In the genomic region with DNA sequence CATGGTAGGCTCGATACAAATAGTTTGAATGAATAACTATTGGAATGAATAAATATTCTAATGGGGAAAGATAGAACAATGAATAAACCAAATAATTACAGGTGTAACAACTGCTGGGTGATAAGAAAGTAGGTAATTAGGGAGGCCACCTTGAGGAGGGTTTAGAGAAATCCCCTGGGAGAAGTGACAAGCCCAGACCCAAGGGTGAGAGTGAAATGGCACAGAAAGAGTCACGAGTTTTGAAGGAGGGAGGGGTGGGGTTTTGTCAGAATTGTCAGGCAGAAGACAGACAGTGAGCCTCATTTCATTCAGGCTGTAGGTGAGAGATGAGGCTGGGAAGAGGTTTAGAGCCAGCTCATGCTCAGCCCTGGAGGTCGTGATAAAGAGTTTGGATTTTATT, we compare ENCODE assay signal across 19 cellular contexts.
DNase-seq lines count a peak whose midpoint lies in the region; ATAC-seq, FAIRE-seq and TF ChIP-seq lines count a peak whose summit lies in the region.
"Had no signal": no experiment of that assay in that cellular context is flagged by ENCODE, and none has a peak within 500 bp of the region (broad histone marks: within the 10 kb centered on the region; RNA-seq: fewer than 3 reads in every experiment).

No MANE protein-coding gene starts in this region.

- H2AFZ ChIP-seq in H1 (ENCODE audit: low read length): no peak overlapping the region

- no peaks in the 10 kb centered on the region for H3K9me3 Mint-ChIP-seq in Calu3 (ENCODE audit: low read depth, unreplicated experiment)
- H3K9me3 Mint-ChIP-seq: CD4-positive, alpha-beta T cell had no signal

- no peak overlapping the region for H3K4ac ChIP-seq in H1 (replicated peaks; ENCODE audit: insufficient read length, low read depth, low read length)

- no peak for TF ChIP-seq EP300 in H1 (IDR thresholded peaks at IDR 0.05; ENCODE audit: borderline replicate concordance in 1 of 2, low read depth in 2 of 2, low read length in 2 of 2)

- no peak overlapping the region for H2BK120ac ChIP-seq in H1 (replicated peaks; ENCODE audit: low read depth, low read length)

- H3K4me2 ChIP-seq in H1 (ENCODE audit: insufficient read depth in 1 of 2, low read depth in 2 of 2, low read length in 2 of 2): peak overlapping the region in 1 of 2 experiments; percentile 44; a peak in 2 of 4 replicates
- H3K4me2 ChIP-seq: A549 had no signal

- no TSS peak for BruUV-seq in Calu3 (replicated peaks; lab: Mats Ljungman, UMichigan)

- H3K79me2 ChIP-seq in H1 (ENCODE audit: control insufficient read depth in 1 of 2, insufficient read depth in 2 of 2, low read length in 2 of 2): no peaks in the 10 kb centered on the region

- H4K91ac ChIP-seq in H1 (replicated peaks; ENCODE audit: insufficient read length, low read length): no peak overlapping the region

- H3K4me3 ChIP-seq in GM12865 (ENCODE audit: low read depth, low read length): no peak overlapping the region
- no peak overlapping the region for H3K4me3 ChIP-seq in H1 (ENCODE audit: extremely low read depth in 1 of 4, insufficient read depth in 2 of 4, low read depth in 3 of 4, low read length in 4 of 4)
- H3K4me3 ChIP-seq: A549, HAP-1 had no signal

- FAIRE-seq in H1 (lab: Jason Lieb, UNC) (no peak), urothelium cell line (lab: Jason Lieb, UNC) (peak; percentile 17)
- FAIRE-seq: A549 had no signal

- no peak overlapping the region for H3K4me3 Mint-ChIP-seq in Calu3 (ENCODE audit: low read depth, unreplicated experiment)
- H3K4me3 Mint-ChIP-seq: CD4-positive, alpha-beta T cell had no signal

- DNase-seq in GM12865 (ENCODE audit: low read depth): peak; percentile 5
- no peak for DNase-seq in H1 (ENCODE audit: low read depth in 1 of 2, low spot score in 2 of 2)
- DNase-seq in urothelium cell line (ENCODE audit: low spot score): no peak
- DNase-seq in NCI-H1436 treated with DMSO at 0.1 percent for 48 hours (lab: John Stamatoyannopoulos, UW): no peak
- no peak for DNase-seq in Calu3
- DNase-seq: AML-193; Caco-2; CD4-positive, alpha-beta T cell; DMS153; DMS79; GDM1; GOT3; KG1 had no signal

- no peak overlapping the region for H3K27ac ChIP-seq in H1 (ENCODE audit: low read depth, low read length)
- H3K27ac ChIP-seq: 22Rv1, A549, C4-2B had no signal

- no peak overlapping the region for H2BK15ac ChIP-seq in H1 (ENCODE audit: low read length)

- no peaks in the 10 kb centered on the region for H3K36me3 ChIP-seq in H1 (ENCODE audit: control insufficient read depth in 2 of 4, insufficient read depth in 4 of 4, low read length in 3 of 4)
- H3K36me3 ChIP-seq: HAP-1 had no signal

- no peaks in the 10 kb centered on the region for H4K20me1 ChIP-seq in H1 (replicated peaks in 1 of 2; ENCODE audit: control insufficient read depth in 1 of 2, insufficient read depth in 2 of 2, low read length in 2 of 2)

- peaks cover 14% of the 10 kb centered on the region for H3K27me3 Mint-ChIP-seq in Calu3 (ENCODE audit: unreplicated experiment)

- TF ChIP-seq RAD21 in H1 (IDR thresholded peaks at IDR 0.05 in 1 of 2, conservative IDR thresholded peaks at IDR 0.05 in 1 of 2; ENCODE audit: low read depth in 2 of 2, low read length in 2 of 2): no peak

- POLR2A ChIA-PET in H1 (lab: Charles Lee; ENCODE audit: partially characterized antibody): no interaction called here

- no peak overlapping the region for H3K27ac Mint-ChIP-seq in Calu3 (ENCODE audit: unreplicated experiment)
- H3K27ac Mint-ChIP-seq: CD4-positive, alpha-beta T cell had no signal

- no peak overlapping the region for H2BK5ac ChIP-seq in H1 (ENCODE audit: low read depth, low read length)

- no peak overlapping the region for H3K14ac ChIP-seq in H1 (ENCODE audit: insufficient read length)

- H3K36me3 Mint-ChIP-seq in Calu3 (ENCODE audit: insufficient read depth, unreplicated experiment): no peaks in the 10 kb centered on the region

- H3K9ac ChIP-seq in H1 (replicated peaks in 1 of 4; ENCODE audit: extremely low read depth in 1 of 4, low read depth in 3 of 4, low read length in 3 of 4): no peak overlapping the region

- no peaks in the 10 kb centered on the region for H3K79me1 ChIP-seq in H1 (ENCODE audit: low read depth, low read length)

- H3K4me1 Mint-ChIP-seq in Calu3 (ENCODE audit: low read depth, unreplicated experiment): no peaks in the 10 kb centered on the region

- ATAC-seq in HG02588 (IDR thresholded peaks at IDR 0.05; ENCODE audit: unreplicated experiment) (peak; percentile 51), GM19395 (IDR thresholded peaks at IDR 0.05; ENCODE audit: unreplicated experiment) (no peak)
- ATAC-seq: A549 had no signal

- CTCF ChIA-PET in H1 (lab: Charles Lee; ENCODE audit: partially characterized antibody) (interaction anchor here (0.7 to 2.9 kb wide), 2 partner anchors 36 to 399 kb away, joined by 3 to 12 read pairs; no protein-coding TSS in a partner anchor), Calu3 (lab: Charles Lee) (no interaction called here)

- no peak for TF ChIP-seq POLR2A in H1 (IDR thresholded peaks at IDR 0.05; ENCODE audit: control extremely low read depth in 1 of 2, low read depth in 2 of 2, low read length in 2 of 2)

- no peak overlapping the region for H2BK20ac ChIP-seq in H1 (ENCODE audit: low read length)

- H3K18ac ChIP-seq in H1 (ENCODE audit: extremely low read depth, low read length): 0 out of 2 replicates have a peak overlapping the region, but pooled peaks have one; percentile 2

- intact Hi-C loops in Calu3 (cut with micrococcal nuclease; ENCODE audit: unreplicated experiment): no loop called here

- no peak overlapping the region for H4K8ac ChIP-seq in H1 (ENCODE audit: extremely low read depth, insufficient read depth, low read length)

- H3K56ac ChIP-seq in H1 (replicated peaks; ENCODE audit: insufficient read length, low read depth, low read length): no peak overlapping the region

- no peak overlapping the region for H2BK12ac ChIP-seq in H1 (ENCODE audit: low read depth, low read length)

- no peak overlapping the region for H2AK5ac ChIP-seq in H1 (ENCODE audit: low read depth, low read length)

- peak overlapping the region; percentile 8 for H4K5ac ChIP-seq in H1 (ENCODE audit: insufficient read length, low read depth, low read length)

- no peaks in the 10 kb centered on the region for H3K27me3 ChIP-seq in H1 (replicated peaks in 1 of 4; ENCODE audit: control insufficient read depth in 3 of 4, extremely low read depth in 1 of 4, insufficient read depth in 3 of 4, low read length in 3 of 4)

- H3K9me3 ChIP-seq in H1 (ENCODE audit: insufficient read depth in 2 of 2, low read depth in 1 of 2, low read length in 1 of 2): no peaks in the 10 kb centered on the region
- H3K9me3 ChIP-seq: A549, Caco-2, HAP-1 had no signal

- H3K4me1 ChIP-seq in H1 (replicated peaks in 1 of 4; ENCODE audit: control insufficient read depth in 3 of 4, insufficient read depth in 4 of 4, low read length in 3 of 4): peaks cover 7 to 19% (median 12%) of the 10 kb centered on the region in 4 experiments; a peak in 6 of 7 replicates
- H3K4me1 ChIP-seq: A549, Caco-2, HAP-1 had no signal

- H3K23ac ChIP-seq in H1 (ENCODE audit: insufficient read length): no peak overlapping the region

- TF ChIP-seq CTCF in GM12865 (IDR thresholded peaks at IDR 0.05; ENCODE audit: insufficient read depth, low read depth, low read length, missing control alignments) (no peak), H1 (IDR thresholded peaks at IDR 0.05; ENCODE audit: control extremely low read depth in 1 of 3, insufficient read depth in 1 of 3, low read depth in 1 of 3, low read length in 3 of 3) (no peak), Calu3 (IDR thresholded peaks at IDR 0.05; ENCODE audit: unreplicated experiment) (no peak)

- 70% methylated on average over 3 of the region's 3 CpGs; no CpG with 5 or more reads in 1 of the 2 experiments for WGBS in H1 (ENCODE audit: extremely low coverage in 1 of 2, insufficient coverage in 1 of 2, insufficient read length in 1 of 2, insufficient replicate concordance in 2 of 2, low coverage in 1 of 2, low lambda C conversion rate in 2 of 2, missing lambda C conversion rate in 1 of 2), 2 experiments

- H3K23me2 ChIP-seq in H1 (ENCODE audit: low read depth, low read length): no peaks in the 10 kb centered on the region

TF ChIP-seq in H1, 55 proteins besides CTCF, POLR2A, EP300 and RAD21:
- no peak for TF ChIP-seq ASH2L (IDR thresholded peaks at IDR 0.05; ENCODE audit: low read length)
- no peak for TF ChIP-seq TAF1 (IDR thresholded peaks at IDR 0.05; ENCODE audit: low read depth, low read length)
